Comparison of ENCODE assay signal across 20 cellular contexts in the genomic region with DNA sequence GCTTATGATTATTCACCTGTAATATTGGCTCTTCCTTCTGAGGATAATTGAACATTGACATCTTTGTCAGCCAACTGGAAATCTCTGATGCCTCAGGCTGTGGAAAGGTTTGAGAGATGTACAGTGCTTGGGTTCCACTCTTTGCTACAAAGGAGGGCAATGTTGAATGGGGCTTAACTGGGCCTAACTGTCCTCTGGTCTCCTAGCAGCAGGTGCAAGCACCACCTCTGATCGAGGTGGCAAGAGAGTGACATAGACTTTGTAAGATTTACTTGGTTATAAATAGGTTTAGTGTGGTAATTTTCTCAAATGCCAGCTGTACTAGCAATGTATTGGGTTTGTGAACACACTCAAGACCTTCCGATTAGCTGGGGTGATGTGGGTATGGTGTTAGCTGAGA. TPM values are rescaled to one million over a fixed set of nuclear protein-coding genes. Genes with fewer than 3 reads are reported as not detected.
DNase-seq lines count a peak whose midpoint lies in the region; ATAC-seq lines count a peak whose summit lies in the region.
"Had no signal": no experiment of that assay in that cellular context is flagged by ENCODE, and none has a peak within 500 bp of the region (broad histone marks: within the 10 kb centered on the region; RNA-seq: fewer than 3 reads in every experiment).

No MANE protein-coding gene starts in this region.

- intact Hi-C loops in left cardiac atrium (cut with DNase I), result no loop called here
- intact Hi-C loops in Right ventricle myocardium superior (cut with DNase I), result no loop called here
- intact Hi-C loops in right cardiac atrium (cut with DNase I), result no loop called here
- intact Hi-C loops in Right ventricle myocardium inferior (cut with DNase I), result no loop called here

- no peaks in the 10 kb centered on the region for H3K9me3 ChIP-seq in right cardiac atrium (ENCODE audit: control insufficient read depth, low read length)
- H3K9me3 ChIP-seq: A549 had no signal

- H3K4me1 Mint-ChIP-seq in activated CD8-positive, alpha-beta memory T cell treated with anti-CD3 and anti-CD28 coated beads, Interleukin-2, amount 10 ng/mL, durations not matched to agents 7 days and 5 days, result no peaks in the 10 kb centered on the region

- H3K4me3 Mint-ChIP-seq in activated CD8-positive, alpha-beta memory T cell treated with anti-CD3 and anti-CD28 coated beads, Interleukin-2, amount 10 ng/mL, durations not matched to agents 7 days and 5 days, result no peak overlapping the region
- H3K4me3 Mint-ChIP-seq: B cell; CD4-positive, alpha-beta T cell; CD8-positive, alpha-beta T cell had no signal

- no peaks in the 10 kb centered on the region for H3K27me3 Mint-ChIP-seq in activated CD8-positive, alpha-beta memory T cell treated with anti-CD3 and anti-CD28 coated beads, Interleukin-2, amount 10 ng/mL, durations not matched to agents 7 days and 5 days
- H3K27me3 Mint-ChIP-seq: CD4-positive, alpha-beta T cell had no signal

- ATAC-seq in left cardiac atrium (peak in 1 of 2 donors; percentile 57), Right ventricle myocardium superior (ENCODE audit: poor library complexity) (no peak), right cardiac atrium (peak; percentile 89 to 93), Right ventricle myocardium inferior (no peak), left lobe of liver (peak; percentile 12)
- no peak for ATAC-seq in activated CD8-positive, alpha-beta memory T cell treated with anti-CD3 and anti-CD28 coated beads, Interleukin-2, amount 10 ng/mL, durations not matched to agents 7 days and 5 days
- ATAC-seq: A549; CD8-positive, alpha-beta T cell had no signal

- H3K4me3 ChIP-seq in right cardiac atrium (ENCODE audit: low read length), result no peak overlapping the region
- H3K4me3 ChIP-seq: A549; BLaER1 treated with 17β-estradiol and CSF1 and Interleukin-3, amounts not matched to agents 10 nM and 100 nM had no signal

- CTCF ChIA-PET in activated CD8-positive, alpha-beta memory T cell treated with anti-CD3 and anti-CD28 coated beads, Interleukin-2, amount 10 ng/mL, durations not matched to agents 7 days and 5 days (lab: Charles Lee), result no interaction called here

- DNase-seq in left cardiac atrium, result peak; percentile 34
- no peak for DNase-seq in Right ventricle myocardium superior
- DNase-seq in right cardiac atrium, result peak in 2 of 3 donors; percentile 12 to 31
- no peak for DNase-seq in Right ventricle myocardium inferior (ENCODE audit: missing footprints)
- DNase-seq in left lobe of liver (ENCODE audit: low spot score), result peak; percentile 44
- DNase-seq in activated CD8-positive, alpha-beta memory T cell treated with anti-CD3 and anti-CD28 coated beads, Interleukin-2, amount 10 ng/mL, durations not matched to agents 7 days and 5 days, result no peak
- DNase-seq: AML-193; Caco-2; Calu3; CD4-positive, alpha-beta T cell; CD8-positive, alpha-beta T cell; DMS79 treated with DMSO at 0.1 percent for 48 hours; GF-D8 had no signal

- H3K27ac Mint-ChIP-seq in activated CD8-positive, alpha-beta memory T cell treated with anti-CD3 and anti-CD28 coated beads, Interleukin-2, amount 10 ng/mL, durations not matched to agents 7 days and 5 days, result no peak overlapping the region
- H3K27ac Mint-ChIP-seq: B cell; CD4-positive, alpha-beta T cell; CD8-positive, alpha-beta T cell had no signal

- H3K9me3 Mint-ChIP-seq in activated CD8-positive, alpha-beta memory T cell treated with anti-CD3 and anti-CD28 coated beads, Interleukin-2, amount 10 ng/mL, durations not matched to agents 7 days and 5 days (ENCODE audit: low read depth), result peaks cover 4% of the 10 kb centered on the region

- no peaks in the 10 kb centered on the region for H3K4me1 ChIP-seq in right cardiac atrium (ENCODE audit: control insufficient read depth, insufficient read depth, low read length)
- H3K4me1 ChIP-seq: A549; BLaER1 treated with 17β-estradiol and CSF1 and Interleukin-3, amounts not matched to agents 10 nM and 100 nM; Caco-2 had no signal

- no peak overlapping the region for H3K27ac ChIP-seq in right cardiac atrium (ENCODE audit: low read length)
- H3K27ac ChIP-seq: 22Rv1; A549; BLaER1 treated with 17β-estradiol and CSF1 and Interleukin-3, amounts not matched to agents 10 nM and 100 nM; C4-2B had no signal

- WGBS in right cardiac atrium, result 57% methylated on average over 2 of the region's 2 CpGs

- no peaks in the 10 kb centered on the region for H3K36me3 Mint-ChIP-seq in activated CD8-positive, alpha-beta memory T cell treated with anti-CD3 and anti-CD28 coated beads, Interleukin-2, amount 10 ng/mL, durations not matched to agents 7 days and 5 days
- H3K36me3 Mint-ChIP-seq: CD8-positive, alpha-beta T cell had no signal

- no peaks in the 10 kb centered on the region for H3K27me3 ChIP-seq in right cardiac atrium (ENCODE audit: control insufficient read depth, insufficient read depth)
- H3K27me3 ChIP-seq: BLaER1 treated with 17β-estradiol and CSF1 and Interleukin-3, amounts not matched to agents 10 nM and 100 nM had no signal

RNA-seq across cellular contexts. Expression of a gene that starts 21.1 kb away (rescaled TPM):
- under 1 TPM; 0.34 to 0.35 TPM for total RNA-seq in left cardiac atrium
- 0.22 TPM for total RNA-seq in Right ventricle myocardium superior
- total RNA-seq in right cardiac atrium, result under 1 TPM in 1 of 4 donors, not detected in 3; 0.31 TPM
- 0.11 TPM for polyA plus RNA-seq in right cardiac atrium
- total RNA-seq in Right ventricle myocardium inferior, result not detected
- total RNA-seq in left lobe of liver, result 1,524 TPM
- not detected for total RNA-seq in activated CD8-positive, alpha-beta memory T cell treated with anti-CD3 and anti-CD28 coated beads, Interleukin-2, amount 10 ng/mL, durations not matched to agents 7 days and 5 days
- total RNA-seq: A172, Calu3 had no signal
- polyA plus RNA-seq: BJ had no signal

Comparison
In these comparisons a context has a peak if more than half of its experiments do, and no peak if none do; other contexts are left out.
1. ATAC-seq: peak in right cardiac atrium (2 of 2) and left lobe of liver (single experiment); none in Right ventricle myocardium superior (single experiment), Right ventricle myocardium inferior (single experiment) and activated CD8-positive, alpha-beta memory T cell treated with anti-CD3 and anti-CD28 coated beads, Interleukin-2, amount 10 ng/mL, durations not matched to agents 7 days and 5 days (single experiment).
2. DNase-seq: peak in left cardiac atrium (single experiment), right cardiac atrium (2 of 3) and left lobe of liver (single experiment); none in Right ventricle myocardium superior (single experiment), Right ventricle myocardium inferior (single experiment) and activated CD8-positive, alpha-beta memory T cell treated with anti-CD3 and anti-CD28 coated beads, Interleukin-2, amount 10 ng/mL, durations not matched to agents 7 days and 5 days (single experiment).
3. RNA of a gene that starts 21.1 kb away (total RNA-seq): 1,524 TPM in left lobe of liver (single experiment); 0.34 to 0.35 TPM in left cardiac atrium, 0.22 TPM in Right ventricle myocardium superior (single experiment), not detected in activated CD8-positive, alpha-beta memory T cell treated with anti-CD3 and anti-CD28 coated beads, Interleukin-2, amount 10 ng/mL, durations not matched to agents 7 days and 5 days, 0.31 TPM in right cardiac atrium and not detected in Right ventricle myocardium inferior (single experiment); every median in the first group is over 1,000 times any median in the second.